In the genomic region with DNA sequence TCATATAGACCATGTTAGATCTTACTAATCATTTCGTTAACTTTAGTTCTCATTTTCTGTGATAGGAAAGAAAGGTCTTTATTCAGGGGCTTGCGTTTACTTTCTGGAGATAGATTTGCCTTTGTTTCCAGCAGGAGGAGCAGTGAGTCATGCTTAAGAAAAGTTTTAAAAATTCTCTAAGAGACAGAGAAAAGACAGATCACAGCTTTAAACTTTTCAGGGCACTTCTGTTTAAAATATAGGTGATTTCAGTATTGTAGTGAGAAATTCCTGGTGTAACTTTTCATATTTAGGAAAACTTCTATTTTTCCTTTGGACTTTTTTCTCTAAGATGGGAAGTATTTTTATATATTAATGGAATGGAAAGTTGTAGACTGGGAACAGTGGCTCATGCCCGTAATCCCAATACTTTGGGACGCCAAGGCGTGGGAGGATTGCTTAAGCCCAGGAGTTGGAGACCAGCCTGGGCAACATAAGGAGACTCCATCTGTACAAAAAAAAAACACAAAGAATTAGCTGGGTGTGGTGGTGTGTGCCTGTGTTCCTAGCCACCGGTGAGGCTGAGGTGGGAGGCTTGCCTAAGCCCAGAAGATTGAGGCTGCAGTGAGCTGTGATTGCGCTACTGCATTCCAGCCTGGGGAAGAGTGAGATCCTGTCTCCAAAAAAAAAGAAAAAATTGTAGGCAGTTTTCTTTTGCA, we compare ENCODE assay signal across 12 cellular contexts.
A peak's percentile ranks its signal among the peaks of the same experiment; 100 is the strongest.
DNase-seq lines count a peak whose midpoint lies in the region; ATAC-seq and TF ChIP-seq lines count a peak whose summit lies in the region.
"Had no signal": no experiment of that assay in that cellular context is flagged by ENCODE, and none has a peak within 500 bp of the region (broad histone marks: within the 10 kb centered on the region; RNA-seq: fewer than 3 reads in every experiment).

No MANE protein-coding gene starts in this region.

- H3K27me3 Mint-ChIP-seq in Calu3 (ENCODE audit: unreplicated experiment): no peaks in the 10 kb centered on the region
- no peaks in the 10 kb centered on the region for H3K27me3 Mint-ChIP-seq in activated CD4-positive, alpha-beta memory T cell treated with anti-CD3 and anti-CD28 coated beads for 36 hours
- H3K27me3 Mint-ChIP-seq: activated T-helper 17 cell treated with anti-CD3 and anti-CD28 coated beads, Interleukin-2, amount 50 U/mL, for 72 hours had no signal

- peaks cover 20% of the 10 kb centered on the region for H3K79me2 ChIP-seq in Loucy (ENCODE audit: insufficient read depth, low read length)
- peaks cover 6% of the 10 kb centered on the region for H3K79me2 ChIP-seq in neural cell (replicated peaks; ENCODE audit: insufficient read depth, low read length)

- H3K9me2 ChIP-seq in Loucy (replicated peaks; ENCODE audit: low read depth, low read length): no peaks in the 10 kb centered on the region
- H3K9me2 ChIP-seq in neural cell (ENCODE audit: insufficient read depth, low read length): no peaks in the 10 kb centered on the region

- no peak for ATAC-seq in GM19463 (IDR thresholded peaks at IDR 0.05; ENCODE audit: unreplicated experiment)
- no peak for ATAC-seq in GM21526 (IDR thresholded peaks at IDR 0.05; ENCODE audit: low FRiP score, unreplicated experiment)
- ATAC-seq: activated T-helper 17 cell treated with anti-CD3 and anti-CD28 coated beads, Interleukin-2, amount 50 U/mL, for 72 hours had no signal

- no peaks in the 10 kb centered on the region for H3K27me3 ChIP-seq in Loucy (ENCODE audit: insufficient read depth, low read length, poor library complexity, severe bottlenecking)
- H3K27me3 ChIP-seq in neural cell (ENCODE audit: insufficient read depth, low read depth, low read length): no peaks in the 10 kb centered on the region
- H3K27me3 ChIP-seq: right atrium auricular region had no signal

- H3K4me1 Mint-ChIP-seq in Calu3 (ENCODE audit: low read depth, unreplicated experiment): peaks cover 34% of the 10 kb centered on the region
- peaks cover 9% of the 10 kb centered on the region for H3K4me1 Mint-ChIP-seq in activated CD4-positive, alpha-beta memory T cell treated with anti-CD3 and anti-CD28 coated beads for 36 hours (ENCODE audit: low read depth)
- H3K4me1 Mint-ChIP-seq: activated T-helper 17 cell treated with anti-CD3 and anti-CD28 coated beads, Interleukin-2, amount 50 U/mL, for 72 hours had no signal

- H3K9ac ChIP-seq in Loucy (ENCODE audit: low read depth, low read length, poor library complexity, severe bottlenecking): no peak overlapping the region
- no peak overlapping the region for H3K9ac ChIP-seq in neural cell (ENCODE audit: low read length)

- DNase-seq in Calu3: no peak
- DNase-seq in dermis blood vessel endothelial cell: peak; percentile 28
- DNase-seq in activated CD4-positive, alpha-beta memory T cell treated with anti-CD3 and anti-CD28 coated beads for 36 hours: no peak
- no peak for DNase-seq in C1 segment of cervical spinal cord (lab: John Stamatoyannopoulos, UW)
- DNase-seq: NCI-H1417 treated with DMSO at 0.1 percent for 48 hours, T-helper 2 cell had no signal

- H3K36me3 Mint-ChIP-seq in Calu3 (ENCODE audit: insufficient read depth, unreplicated experiment): peaks cover 37% of the 10 kb centered on the region
- H3K36me3 Mint-ChIP-seq in activated CD4-positive, alpha-beta memory T cell treated with anti-CD3 and anti-CD28 coated beads for 36 hours: peaks cover 17% of the 10 kb centered on the region

- H3K9me3 Mint-ChIP-seq in Calu3 (ENCODE audit: low read depth, unreplicated experiment): no peaks in the 10 kb centered on the region
- no peaks in the 10 kb centered on the region for H3K9me3 Mint-ChIP-seq in activated CD4-positive, alpha-beta memory T cell treated with anti-CD3 and anti-CD28 coated beads for 36 hours
- H3K9me3 Mint-ChIP-seq: activated T-helper 17 cell treated with anti-CD3 and anti-CD28 coated beads, Interleukin-2, amount 50 U/mL, for 72 hours had no signal

- TF ChIP-seq CTCF in Calu3 (IDR thresholded peaks at IDR 0.05; ENCODE audit: unreplicated experiment): peak; percentile 40
- TF ChIP-seq CTCF in Loucy (conservative IDR thresholded peaks at IDR 0.05; ENCODE audit: low read length): peak; percentile 48
- TF ChIP-seq CTCF in neural cell (IDR thresholded peaks at IDR 0.05; ENCODE audit: poor library complexity, severe bottlenecking): peak; percentile 45

- H3F3A ChIP-seq in Loucy (ENCODE audit: low read depth): no peaks in the 10 kb centered on the region
- H3F3A ChIP-seq in neural cell (ENCODE audit: insufficient read depth, low read length, poor library complexity, severe bottlenecking): no peaks in the 10 kb centered on the region

- no peak for TF ChIP-seq EP300 in neural cell (conservative IDR thresholded peaks at IDR 0.05; ENCODE audit: poor library complexity, severe bottlenecking)

- H3K36me3 ChIP-seq in Loucy (ENCODE audit: insufficient read depth, low read length) (peaks cover 62% of the 10 kb centered on the region; the same call in 1 of the 2 replicates), neural cell (ENCODE audit: insufficient read depth, low read length) (peaks cover 1% of the 10 kb centered on the region)

- H4K20me1 ChIP-seq in Loucy (ENCODE audit: insufficient read depth, low read length, poor library complexity, severe bottlenecking): peaks cover 5% of the 10 kb centered on the region
- no peaks in the 10 kb centered on the region for H4K20me1 ChIP-seq in neural cell (ENCODE audit: insufficient read depth)

- H3K4me1 ChIP-seq in Loucy (ENCODE audit: insufficient read depth, low read length, poor library complexity, severe bottlenecking): no peaks in the 10 kb centered on the region
- H3K4me1 ChIP-seq: right atrium auricular region had no signal

- H3K27ac Mint-ChIP-seq in Calu3 (ENCODE audit: unreplicated experiment): peak overlapping the region; percentile 60
- no peak overlapping the region for H3K27ac Mint-ChIP-seq in activated CD4-positive, alpha-beta memory T cell treated with anti-CD3 and anti-CD28 coated beads for 36 hours
- H3K27ac Mint-ChIP-seq: activated T-helper 17 cell treated with anti-CD3 and anti-CD28 coated beads, Interleukin-2, amount 50 U/mL, for 72 hours had no signal

- TF ChIP-seq RAD21 in neural cell (conservative IDR thresholded peaks at IDR 0.05): peak; percentile 30

- H3K4me3 ChIP-seq in Loucy (ENCODE audit: low read length, poor library complexity, severe bottlenecking) (no peak overlapping the region), neural cell (ENCODE audit: low read length) (no peak overlapping the region)
- H3K4me3 ChIP-seq: right atrium auricular region had no signal

- intact Hi-C loops in Calu3 (cut with micrococcal nuclease; ENCODE audit: unreplicated experiment): no loop called here
- intact Hi-C loops in activated CD4-positive, alpha-beta memory T cell treated with anti-CD3 and anti-CD28 coated beads for 36 hours (cut with micrococcal nuclease): no loop called here

- BruUV-seq in Calu3 (replicated peaks; lab: Mats Ljungman, UMichigan): no TSS peak

- no peak overlapping the region for H3K4me3 Mint-ChIP-seq in Calu3 (ENCODE audit: low read depth, unreplicated experiment)
- no peak overlapping the region for H3K4me3 Mint-ChIP-seq in activated CD4-positive, alpha-beta memory T cell treated with anti-CD3 and anti-CD28 coated beads for 36 hours
- H3K4me3 Mint-ChIP-seq: activated T-helper 17 cell treated with anti-CD3 and anti-CD28 coated beads, Interleukin-2, amount 50 U/mL, for 72 hours had no signal

- no peak overlapping the region for H3K27ac ChIP-seq in neural cell (ENCODE audit: low read length)
- H3K27ac ChIP-seq: right atrium auricular region had no signal

- CTCF ChIA-PET in Calu3 (lab: Charles Lee): interaction anchor here (0.7 to 1.2 kb wide), 6 partner anchors 10 to 244 kb away, joined by 3 to 7 read pairs (median 3); no protein-coding TSS in a partner anchor
- CTCF ChIA-PET in activated CD4-positive, alpha-beta memory T cell treated with anti-CD3 and anti-CD28 coated beads for 36 hours (lab: Charles Lee): interaction anchor here (0.6 to 1.2 kb wide), 5 partner anchors 9 to 132 kb away, joined by 3 to 4 read pairs (median 3); no protein-coding TSS in a partner anchor

- H2AFZ ChIP-seq in Loucy (ENCODE audit: low read length): no peak overlapping the region
- no peak overlapping the region for H2AFZ ChIP-seq in neural cell (ENCODE audit: low read depth, low read length)

- POLR2A ChIA-PET in activated CD4-positive, alpha-beta memory T cell treated with anti-CD3 and anti-CD28 coated beads for 36 hours (lab: Charles Lee): no interaction called here

- H3K4me2 ChIP-seq in Loucy (ENCODE audit: low read depth, low read length, poor library complexity, severe bottlenecking) (no peak overlapping the region), neural cell (ENCODE audit: low read length) (no peak overlapping the region)

- H3K9me3 ChIP-seq in Loucy (ENCODE audit: insufficient read depth, low read depth, low read length): no peaks in the 10 kb centered on the region
- no peaks in the 10 kb centered on the region for H3K9me3 ChIP-seq in neural cell (ENCODE audit: low read length)
- H3K9me3 ChIP-seq: right atrium auricular region had no signal

TF ChIP-seq in neural cell, 6 proteins besides CTCF, POLR2A, EP300 and RAD21:
- TF ChIP-seq SMC3 (conservative IDR thresholded peaks at IDR 0.05; ENCODE audit: poor library complexity) (peak; percentile 30), MXI1 (conservative IDR thresholded peaks at IDR 0.05; ENCODE audit: poor library complexity, severe bottlenecking) (no peak)
